12 cellular contexts compared by ENCODE assay signal in genomic region chr12:851913-852312, GRCh38.
A peak's percentile ranks its signal among the peaks of the same experiment; 100 is the strongest.
DNase-seq lines count a peak whose midpoint lies in the region; ATAC-seq and TF ChIP-seq lines count a peak whose summit lies in the region.
"Had no signal": no experiment of that assay in that cellular context is flagged by ENCODE, and none has a peak within 500 bp of the region (broad histone marks: within the 10 kb centered on the region; RNA-seq: fewer than 3 reads in every experiment).

No MANE protein-coding gene starts in this region.

- H3K9ac ChIP-seq in SK-N-MC (ENCODE audit: insufficient read length), result no peak overlapping the region

- no peak for ATAC-seq in activated CD8-positive, alpha-beta T cell treated with anti-CD3 and anti-CD28 coated beads for 36 hours
- ATAC-seq in activated CD8-positive, alpha-beta T cell treated with anti-CD3 and anti-CD28 coated beads, Interleukin-2, amount 10 ng/mL, durations not matched to agents 7 days and 5 days, result no peak
- no peak for ATAC-seq in GM19467 (IDR thresholded peaks at IDR 0.05; ENCODE audit: unreplicated experiment)

- peaks cover 49% of the 10 kb centered on the region for H3K4me1 Mint-ChIP-seq in activated CD8-positive, alpha-beta T cell treated with anti-CD3 and anti-CD28 coated beads for 36 hours (ENCODE audit: low read depth)
- H3K4me1 Mint-ChIP-seq in activated CD8-positive, alpha-beta T cell treated with anti-CD3 and anti-CD28 coated beads, Interleukin-2, amount 10 ng/mL, durations not matched to agents 7 days and 5 days (ENCODE audit: low read depth), result peaks cover 23% of the 10 kb centered on the region

- H3K9me3 Mint-ChIP-seq in activated CD8-positive, alpha-beta T cell treated with anti-CD3 and anti-CD28 coated beads for 36 hours, result peaks cover 3% of the 10 kb centered on the region
- H3K9me3 Mint-ChIP-seq in activated CD8-positive, alpha-beta T cell treated with anti-CD3 and anti-CD28 coated beads, Interleukin-2, amount 10 ng/mL, durations not matched to agents 7 days and 5 days (ENCODE audit: insufficient read depth), result no peaks in the 10 kb centered on the region

- no peak overlapping the region for H3K4me3 Mint-ChIP-seq in activated CD8-positive, alpha-beta T cell treated with anti-CD3 and anti-CD28 coated beads for 36 hours
- H3K4me3 Mint-ChIP-seq in activated CD8-positive, alpha-beta T cell treated with anti-CD3 and anti-CD28 coated beads, Interleukin-2, amount 10 ng/mL, durations not matched to agents 7 days and 5 days, result no peak overlapping the region
- H3K4me3 Mint-ChIP-seq: activated T-helper 1 cell treated with anti-CD3 and anti-CD28 coated beads, Interleukin-12 subunit alpha, Interleukin-12 subunit beta, Interleukin-2, Interleukin-4 antibody, amounts not matched to agents 30 ng/mL and 10 ng/mL and 1 ng/mL, durations not matched to agents 14 hours and 24 hours and 36 hours had no signal

- H3K27ac Mint-ChIP-seq in activated CD8-positive, alpha-beta T cell treated with anti-CD3 and anti-CD28 coated beads for 36 hours, result peak overlapping the region; percentile 34
- no peak overlapping the region for H3K27ac Mint-ChIP-seq in activated CD8-positive, alpha-beta T cell treated with anti-CD3 and anti-CD28 coated beads, Interleukin-2, amount 10 ng/mL, durations not matched to agents 7 days and 5 days
- H3K27ac Mint-ChIP-seq: activated T-helper 1 cell treated with anti-CD3 and anti-CD28 coated beads, Interleukin-12 subunit alpha, Interleukin-12 subunit beta, Interleukin-2, Interleukin-4 antibody, amounts not matched to agents 30 ng/mL and 10 ng/mL and 1 ng/mL, durations not matched to agents 14 hours and 24 hours and 36 hours had no signal

- no peaks in the 10 kb centered on the region for H3K27me3 Mint-ChIP-seq in activated CD8-positive, alpha-beta T cell treated with anti-CD3 and anti-CD28 coated beads for 36 hours
- no peaks in the 10 kb centered on the region for H3K27me3 Mint-ChIP-seq in activated CD8-positive, alpha-beta T cell treated with anti-CD3 and anti-CD28 coated beads, Interleukin-2, amount 10 ng/mL, durations not matched to agents 7 days and 5 days (ENCODE audit: low read depth)

- H3K36me3 ChIP-seq in SK-N-MC (ENCODE audit: insufficient read depth, low read length), result 0 out of 2 replicates have a peak, but pooled peaks cover 4% of the 10 kb centered on the region

- intact Hi-C loops in activated CD8-positive, alpha-beta T cell treated with anti-CD3 and anti-CD28 coated beads for 36 hours (cut with micrococcal nuclease), result no loop called here

- POLR2A ChIA-PET in activated CD8-positive, alpha-beta T cell treated with anti-CD3 and anti-CD28 coated beads for 36 hours (lab: Charles Lee), result no interaction called here
- POLR2A ChIA-PET in activated CD8-positive, alpha-beta T cell treated with anti-CD3 and anti-CD28 coated beads, Interleukin-2, amount 10 ng/mL, durations not matched to agents 7 days and 5 days (lab: Charles Lee), result no interaction called here

- CTCF ChIA-PET in activated CD8-positive, alpha-beta T cell treated with anti-CD3 and anti-CD28 coated beads for 36 hours (lab: Charles Lee), result no interaction called here
- CTCF ChIA-PET in activated CD8-positive, alpha-beta T cell treated with anti-CD3 and anti-CD28 coated beads, Interleukin-2, amount 10 ng/mL, durations not matched to agents 7 days and 5 days (lab: Charles Lee), result interaction anchor here (1.9 kb wide), 1 partner anchor 37 kb away, joined by 5 read pairs; no protein-coding TSS in a partner anchor

- no peak for TF ChIP-seq CTCF in activated CD8-positive, alpha-beta T cell treated with anti-CD3 and anti-CD28 coated beads for 36 hours (IDR thresholded peaks at IDR 0.05)
- TF ChIP-seq CTCF in fibroblast of mammary gland (conservative IDR thresholded peaks at IDR 0.05; ENCODE audit: control insufficient read depth, insufficient read depth, low read depth, low read length), result no peak

- H3K27ac ChIP-seq in SK-N-MC, result 0 out of 2 replicates have a peak overlapping the region, but pooled peaks have one; percentile 11

- H3K9me3 ChIP-seq in SK-N-MC (ENCODE audit: low read depth, low read length), result no peaks in the 10 kb centered on the region

- H3K4me3 ChIP-seq in SK-N-MC, result no peak overlapping the region
- peak overlapping the region; percentile 5 for H3K4me3 ChIP-seq in fibroblast of mammary gland (ENCODE audit: control insufficient read depth, low read depth, low read length)

- peaks cover 27% of the 10 kb centered on the region for H3K36me3 Mint-ChIP-seq in activated CD8-positive, alpha-beta T cell treated with anti-CD3 and anti-CD28 coated beads for 36 hours (ENCODE audit: low read depth)
- peaks cover 43% of the 10 kb centered on the region for H3K36me3 Mint-ChIP-seq in activated CD8-positive, alpha-beta T cell treated with anti-CD3 and anti-CD28 coated beads, Interleukin-2, amount 10 ng/mL, durations not matched to agents 7 days and 5 days (ENCODE audit: low read depth)

- no peak for DNase-seq in activated CD8-positive, alpha-beta T cell treated with anti-CD3 and anti-CD28 coated beads for 36 hours
- no peak for DNase-seq in activated CD8-positive, alpha-beta T cell treated with anti-CD3 and anti-CD28 coated beads, Interleukin-2, amount 10 ng/mL, durations not matched to agents 7 days and 5 days
- no peak for DNase-seq in SK-N-MC (ENCODE audit: low read depth, low spot score)
- peak; percentile 87 for DNase-seq in fibroblast of mammary gland (ENCODE audit: low read depth)
- DNase-seq in stromal cell of bone marrow (ENCODE audit: low read depth), result peak; percentile 69
- no peak for DNase-seq in NCI-H2196 treated with DMSO at 0.1 percent for 48 hours (lab: John Stamatoyannopoulos, UW; ENCODE audit: unreplicated experiment)
- no peak for DNase-seq in DMS79 treated with DMSO at 0.1 percent for 48 hours (lab: John Stamatoyannopoulos, UW)
- DNase-seq: hypothalamus, NCI-H1105, occipital lobe had no signal

Comparison
In these comparisons a context has a peak if more than half of its experiments do, and no peak if none do; other contexts are left out.
1. DNase-seq: peak in fibroblast of mammary gland (single experiment) and stromal cell of bone marrow (single experiment); none in activated CD8-positive, alpha-beta T cell treated with anti-CD3 and anti-CD28 coated beads for 36 hours (single experiment), activated CD8-positive, alpha-beta T cell treated with anti-CD3 and anti-CD28 coated beads, Interleukin-2, amount 10 ng/mL, durations not matched to agents 7 days and 5 days (single experiment), SK-N-MC (single experiment), NCI-H2196 treated with DMSO at 0.1 percent for 48 hours (single experiment) and DMS79 treated with DMSO at 0.1 percent for 48 hours (single experiment).